Comparison of ENCODE assay signal across 14 cellular contexts in the genomic region with DNA sequence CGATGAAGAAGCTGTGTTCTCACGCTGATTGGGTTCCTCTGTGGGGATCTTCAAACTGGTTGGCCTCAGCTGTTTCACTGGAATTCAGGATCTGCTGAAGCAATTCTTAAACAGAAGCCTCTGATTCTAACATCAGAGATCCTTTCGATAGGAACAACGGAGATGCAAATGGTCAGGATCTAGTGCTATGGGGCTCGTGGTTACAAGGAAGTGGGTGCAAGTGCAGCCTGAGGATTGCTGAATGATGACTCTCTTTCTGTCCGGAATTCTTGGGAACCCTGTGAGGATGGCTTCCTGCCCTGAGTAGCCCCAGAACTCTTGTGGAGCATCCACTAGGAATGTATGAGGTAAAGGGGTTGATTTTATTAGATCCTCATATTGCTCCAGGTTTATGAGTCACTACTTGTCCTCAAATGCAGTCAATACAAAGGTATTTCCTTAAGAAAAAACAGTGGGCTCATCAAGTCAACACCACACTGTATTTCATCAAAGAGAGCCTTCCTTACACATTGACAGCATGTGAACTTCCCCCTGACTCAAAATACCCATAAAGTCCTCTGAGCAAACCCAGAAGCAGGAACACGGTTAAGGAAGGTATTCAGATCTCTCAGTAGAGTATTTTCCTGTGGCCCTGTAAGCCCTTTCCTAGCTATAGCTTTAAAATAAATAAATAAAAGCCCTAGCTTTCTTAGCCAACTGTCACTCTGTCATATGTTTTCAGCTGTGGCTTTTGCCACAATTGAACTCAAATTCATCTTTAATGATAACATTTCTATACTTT. TPM values are rescaled to one million over a fixed set of nuclear protein-coding genes. Genes with fewer than 3 reads are reported as not detected.
"Had no signal": no experiment of that assay in that cellular context is flagged by ENCODE, and none has a peak within 500 bp of the region (broad histone marks: within the 10 kb centered on the region; RNA-seq: fewer than 3 reads in every experiment).

No MANE protein-coding gene starts in this region.

RNA-seq across cellular contexts. Expression of a gene that starts 25.9 kb away (rescaled TPM):
- total RNA-seq: activated CD4-positive, alpha-beta memory T cell treated with anti-CD3 and anti-CD28 coated beads for 36 hours; activated naive CD4-positive, alpha-beta T cell treated with anti-CD3 and anti-CD28 coated beads, Interleukin-2, amount 50 U/mL, for 72 hours; activated T-helper 1 cell treated with anti-CD3 and anti-CD28 coated beads, Interleukin-12 subunit alpha, Interleukin-12 subunit beta, Interleukin-2, Interleukin-4 antibody, amounts not matched to agents 30 ng/mL and 10 ng/mL and 1 ng/mL, durations not matched to agents 14 hours and 24 hours and 36 hours; natural killer cell treated with Interleukin-12 subunit alpha and Interleukin-12 subunit beta and Interleukin-15 and Interleukin-18, amount 100 ng/mL, for 72 hours had no signal

RNA-seq across cellular contexts. Expression of a gene that starts 43.4 kb away (rescaled TPM):
- total RNA-seq: activated B cell treated with CpG ODN at 0.5 μM for 24 hours; activated CD4-positive, alpha-beta memory T cell treated with anti-CD3 and anti-CD28 coated beads for 36 hours; activated naive CD4-positive, alpha-beta T cell treated with anti-CD3 and anti-CD28 coated beads, Interleukin-2, amount 50 U/mL, for 72 hours; activated T-helper 1 cell treated with anti-CD3 and anti-CD28 coated beads, Interleukin-12 subunit alpha, Interleukin-12 subunit beta, Interleukin-2, Interleukin-4 antibody, amounts not matched to agents 30 ng/mL and 10 ng/mL and 1 ng/mL, durations not matched to agents 14 hours and 24 hours and 36 hours; adrenal gland; body of pancreas; colonic mucosa; endodermal cell; lower lobe of right lung; mesothelial cell of epicardium; natural killer cell treated with Interleukin-12 subunit alpha and Interleukin-12 subunit beta and Interleukin-15 and Interleukin-18, amount 100 ng/mL, for 72 hours; upper lobe of right lung had no signal
- polyA plus RNA-seq: adrenal gland, esophagus, thymus had no signal
